In genomic region chr14:72608391-72609204, GRCh38 we compare ENCODE assay signal across 1 cellular context.
TF ChIP-seq lines count a peak whose summit lies in the region.

No MANE protein-coding gene starts in this region.

TF ChIP-seq in IMR-90, 13 proteins besides CTCF, POLR2A, EP300 and RAD21 (continued from another document):
- 0 out of 2 replicates have a peak, but pooled peaks have one; percentile 32 for TF ChIP-seq RFX5 (IDR thresholded peaks at IDR 0.05; ENCODE audit: low read depth, low read length)
- TF ChIP-seq FOS (IDR thresholded peaks at IDR 0.05; ENCODE audit: low read depth, low read length) = peak; percentile 98
- no peak for TF ChIP-seq MXI1 (IDR thresholded peaks at IDR 0.05; ENCODE audit: borderline replicate concordance, low read depth, low read length)
- peak; percentile 89 for TF ChIP-seq MAZ (IDR thresholded peaks at IDR 0.05; ENCODE audit: borderline replicate concordance, low read depth, low read length)
- TF ChIP-seq CEBPB (IDR thresholded peaks at IDR 0.05; ENCODE audit: low read depth, low read length) = peak; percentile 91
- TF ChIP-seq BHLHE40 (IDR thresholded peaks at IDR 0.05; ENCODE audit: low read depth, low read length) = peak; percentile 52; the same call in 1 of the 2 replicates
- peak; percentile 39; the same call in 1 of the 2 replicates for TF ChIP-seq MAFK (IDR thresholded peaks at IDR 0.05; ENCODE audit: low read depth, low read length)
- no peak for TF ChIP-seq USF2 (IDR thresholded peaks at IDR 0.05; ENCODE audit: low read depth, low read length)
- no peak for TF ChIP-seq CHD1 (IDR thresholded peaks at IDR 0.05; ENCODE audit: low read depth, low read length)
- TF ChIP-seq RCOR1 (IDR thresholded peaks at IDR 0.05; ENCODE audit: insufficient replicate concordance, low read length) = no peak
